Comparison of ENCODE assay signal across 25 cellular contexts in the genomic region with DNA sequence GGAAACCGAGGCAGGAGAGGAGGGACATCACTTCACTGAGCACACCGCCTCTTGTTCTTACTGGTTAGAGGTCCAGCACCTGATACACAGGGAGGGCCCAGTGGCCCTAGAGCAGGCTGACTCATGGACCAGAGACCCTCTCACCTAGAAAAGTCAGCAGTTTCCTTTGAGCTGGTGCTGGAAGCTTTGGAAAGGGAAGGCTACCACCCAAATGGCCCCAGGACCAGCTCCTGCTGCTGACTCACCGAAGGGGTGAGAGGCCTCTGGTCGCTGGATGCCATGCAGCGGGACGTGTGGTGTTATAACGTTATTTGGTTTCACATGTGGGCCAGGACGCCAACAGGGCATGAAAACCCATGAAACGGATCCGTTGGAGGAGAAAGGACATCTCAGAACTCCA.
"Had no signal": no experiment of that assay in that cellular context is flagged by ENCODE, and none has a peak within 500 bp of the region (broad histone marks: within the 10 kb centered on the region; RNA-seq: fewer than 3 reads in every experiment).

No MANE protein-coding gene starts in this region.

- H3K27me3 Mint-ChIP-seq: progenitor cell of endocrine pancreas; stimulated activated naive B cell treated with anti-CD40 and anti-IgM and Interleukin-4, amounts not matched to agents 10 μg/mL and 1 μg/mL and 100 μg/mL, for 72 hours had no signal

- H3K27ac ChIP-seq: colonic mucosa, epithelial cell of prostate, esophagus squamous epithelium, lower lobe of right lung, neutrophil, tibial nerve, VCaP had no signal

- H3K9me3 Mint-ChIP-seq: activated naive CD4-positive, alpha-beta T cell treated with anti-CD3 and anti-CD28 coated beads, Interleukin-2, amount 50 U/mL, for 72 hours; nephron; stimulated activated naive B cell treated with anti-CD40 and anti-IgM and Interleukin-4, amounts not matched to agents 10 μg/mL and 1 μg/mL and 100 μg/mL, for 72 hours had no signal

- H3K27ac Mint-ChIP-seq: activated naive CD4-positive, alpha-beta T cell treated with anti-CD3 and anti-CD28 coated beads, Interleukin-2, amount 50 U/mL, for 72 hours; nephron; progenitor cell of endocrine pancreas had no signal

- H3K4me3 Mint-ChIP-seq: stimulated activated naive B cell treated with anti-CD40 and anti-IgM and Interleukin-4, amounts not matched to agents 10 μg/mL and 1 μg/mL and 100 μg/mL, for 72 hours had no signal

- H3K27me3 ChIP-seq: colonic mucosa, esophagus squamous epithelium, neutrophil, tibial nerve had no signal

- H3K9me3 ChIP-seq: colonic mucosa, esophagus squamous epithelium, lower lobe of right lung, neutrophil, tibial nerve had no signal

- DNase-seq: activated CD4-positive, alpha-beta T cell treated with anti-CD3 and anti-CD28 coated beads for 4 hours; activated CD4-positive, alpha-beta T cell treated with anti-CD3 and anti-CD28 coated beads, Interleukin-2, amount 50 U/mL, for 4 hours; activated gamma-delta T cell treated with Interleukin-2 at 50 U/mL for 16 hours; activated T-cell treated with anti-CD3 and anti-CD28 coated beads for 4 hours; anterior cingulate cortex; colonic mucosa; effector CD8-positive, alpha-beta T cell; esophagus squamous epithelium; foreskin melanocyte; islet precursor cell; left colon; lower lobe of right lung; mesenchymal stem cell; stimulated activated CD4-positive, alpha-beta T cell treated with anti-CD3 and anti-CD28 coated beads, Interleukin-15, amount 100 ng/mL, for 24 hours; stimulated activated CD4-positive, alpha-beta T cell treated with anti-CD3 and anti-CD28 coated beads, Interleukin-2, amount 100 ng/mL, for 24 hours; stimulated activated naive B cell treated with anti-CD40 and anti-IgM and Interleukin-4, amounts not matched to agents 10 μg/mL and 1 μg/mL and 100 μg/mL, for 72 hours; T-helper 9 cell had no signal

- H3K4me3 ChIP-seq: colonic mucosa, esophagus squamous epithelium, lower lobe of right lung, smooth muscle cell, tibial nerve had no signal

- ATAC-seq: activated naive CD4-positive, alpha-beta T cell treated with anti-CD3 and anti-CD28 coated beads, Interleukin-2, amount 50 U/mL, for 72 hours; left colon; lower lobe of right lung; stimulated activated naive B cell treated with anti-CD40 and anti-IgM and Interleukin-4, amounts not matched to agents 10 μg/mL and 1 μg/mL and 100 μg/mL, for 72 hours had no signal
